23 cellular contexts compared by ENCODE assay signal in the genomic region with DNA sequence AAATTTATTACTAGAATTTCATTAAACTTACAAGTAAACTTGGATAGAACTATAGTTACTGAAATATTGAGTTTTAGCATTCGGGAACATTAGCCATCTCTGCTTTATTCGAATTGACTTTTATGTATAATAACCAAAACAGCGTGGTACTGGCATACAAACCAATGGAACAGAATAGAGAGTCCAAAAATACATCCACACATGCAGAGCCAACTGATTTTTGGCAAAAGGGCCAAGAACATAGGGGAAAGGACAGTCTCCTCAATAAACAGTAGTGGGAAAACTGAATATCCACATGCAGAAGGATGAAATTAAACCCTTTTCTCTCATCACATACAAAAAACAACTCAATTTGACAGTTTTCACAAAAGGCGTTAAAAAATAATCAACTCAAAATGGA.
"Had no signal": no experiment of that assay in that cellular context is flagged by ENCODE, and none has a peak within 500 bp of the region (broad histone marks: within the 10 kb centered on the region; RNA-seq: fewer than 3 reads in every experiment).

No MANE protein-coding gene starts in this region.

- H3K9me3 ChIP-seq: neutrophil, pancreas, psoas muscle, right lobe of liver, sigmoid colon, stomach, thoracic aorta, thyroid gland, tibial nerve, upper lobe of left lung, vagina had no signal

- H3K36me3 ChIP-seq: neutrophil, pancreas, right lobe of liver, sigmoid colon, thoracic aorta, thyroid gland, tibial nerve, vagina had no signal

- H3K27me3 ChIP-seq: neutrophil, pancreas, right lobe of liver, sigmoid colon, stomach, thyroid gland, tibial nerve, upper lobe of left lung, vagina had no signal

- ATAC-seq: natural killer cell treated with Interleukin-12 subunit alpha and Interleukin-12 subunit beta and Interleukin-15 and Interleukin-18, amount 100 ng/mL, for 72 hours; pancreas; psoas muscle; right cardiac atrium; right lobe of liver; stimulated activated effector memory CD8-positive, alpha-beta T cell treated with anti-CD3 and anti-CD28 coated beads, Interleukin-12 subunit alpha, Interleukin-12 subunit beta, amount 100 ng/mL, for 72 hours; stimulated activated naive B cell treated with anti-CD40 and anti-IgM and Interleukin-4, amounts not matched to agents 10 μg/mL and 1 μg/mL and 100 μg/mL, for 72 hours had no signal

- DNase-seq: nephron progenitor cell; nucleus accumbens; pancreas; psoas muscle; right cardiac atrium; right lobe of liver; sigmoid colon; small intestine; stimulated activated CD4-positive, alpha-beta T cell treated with anti-CD3 and anti-CD28 coated beads, Interleukin-15, amount 100 ng/mL, for 24 hours; stimulated activated CD4-positive, alpha-beta T cell treated with anti-CD3 and anti-CD28 coated beads, Interleukin-2, amount 100 ng/mL, for 24 hours; stimulated activated CD4-positive, alpha-beta T cell treated with anti-CD3 and anti-CD28 coated beads, Interleukin-2, amount 100 ng/mL, for 48 hours; stimulated activated CD4-positive, alpha-beta T cell treated with anti-CD3 and anti-CD28 coated beads, Interleukin-4, amount 100 ng/mL, for 24 hours; stimulated activated naive B cell treated with anti-CD40 and anti-IgM and Interleukin-4, amounts not matched to agents 10 μg/mL and 1 μg/mL and 100 μg/mL, for 72 hours; stimulated activated naive CD4-positive, alpha-beta T cell treated with Interleukin-2 at 50 U/mL for 16 hours; stomach; thyroid gland; upper lobe of left lung had no signal

- H3K4me1 ChIP-seq: pancreas, psoas muscle, right lobe of liver, sigmoid colon, stomach, tibial nerve, upper lobe of left lung, vagina had no signal

- H3K4me3 ChIP-seq: pancreas, psoas muscle, right lobe of liver, sigmoid colon, stomach, thoracic aorta, thyroid gland, tibial nerve, upper lobe of left lung, vagina had no signal

- H3K27ac ChIP-seq: neutrophil, pancreas, psoas muscle, right lobe of liver, sigmoid colon, stomach, thoracic aorta, thyroid gland, tibial nerve, upper lobe of left lung, vagina had no signal
